8 cellular contexts compared by ENCODE assay signal in genomic region chr19:18915639-18916038, GRCh38. TPM values are rescaled to one million over a fixed set of nuclear protein-coding genes. Genes with fewer than 3 reads are reported as not detected.
A peak's percentile ranks its signal among the peaks of the same experiment; 100 is the strongest.
DNase-seq lines count a peak whose midpoint lies in the region; ATAC-seq and TF ChIP-seq lines count a peak whose summit lies in the region.

No MANE protein-coding gene starts in this region.

- no peak overlapping the region for H3K27ac ChIP-seq in colonic mucosa
- H3K27ac ChIP-seq in neural cell (ENCODE audit: low read length): no peak overlapping the region

- peaks cover 32% of the 10 kb centered on the region for H3K79me2 ChIP-seq in neural cell (replicated peaks; ENCODE audit: insufficient read depth, low read length)

- no peak for TF ChIP-seq EP300 in neural cell (conservative IDR thresholded peaks at IDR 0.05; ENCODE audit: poor library complexity, severe bottlenecking)

- peak; percentile 78 for DNase-seq in BE2C
- DNase-seq in GM13977 (ENCODE audit: low spot score): no peak
- DNase-seq in RPMI7951 (ENCODE audit: low read depth): peak; percentile 51
- peak; percentile 51 for DNase-seq in colonic mucosa
- DNase-seq in sciatic nerve (ENCODE audit: low spot score): no peak

- intact Hi-C loops in colonic mucosa (cut with DNase I): no loop called here
- intact Hi-C loops in sciatic nerve (cut with DNase I): no loop called here

- H3K4me1 ChIP-seq in BE2C (peaks cover 3% of the 10 kb centered on the region; the same call in 1 of the 2 replicates), colonic mucosa (peaks cover 14% of the 10 kb centered on the region)

- H3K9ac ChIP-seq in colonic mucosa (ENCODE audit: low read depth in 2 of 2, low read length in 2 of 2): no peak overlapping the region
- no peak overlapping the region for H3K9ac ChIP-seq in neural cell (ENCODE audit: low read length)

- no peaks in the 10 kb centered on the region for H3F3A ChIP-seq in neural cell (ENCODE audit: insufficient read depth, low read length, poor library complexity, severe bottlenecking)

- H3K36me3 ChIP-seq in BE2C: no peaks in the 10 kb centered on the region; the same call in none of the 2 replicates
- no peaks in the 10 kb centered on the region for H3K36me3 ChIP-seq in colonic mucosa
- peaks cover 4% of the 10 kb centered on the region for H3K36me3 ChIP-seq in neural cell (ENCODE audit: insufficient read depth, low read length)

- in situ Hi-C loops in GM13977 (cut with MboI; ENCODE audit: low pct_unique_long_range_greater_than_20kb, low sequenced_read_pairs, unreplicated experiment): no loop called here

- no peaks in the 10 kb centered on the region for H3K27me3 ChIP-seq in BE2C
- H3K27me3 ChIP-seq in colonic mucosa: no peaks in the 10 kb centered on the region
- no peaks in the 10 kb centered on the region for H3K27me3 ChIP-seq in neural cell (ENCODE audit: insufficient read depth, low read depth, low read length)

- ATAC-seq in GM18502 (IDR thresholded peaks at IDR 0.05; ENCODE audit: poor library complexity, unreplicated experiment): no peak
- ATAC-seq in GM21619 (IDR thresholded peaks at IDR 0.05; ENCODE audit: unreplicated experiment): no peak
- ATAC-seq in sciatic nerve: no peak

- no peaks in the 10 kb centered on the region for H4K20me1 ChIP-seq in neural cell (ENCODE audit: insufficient read depth)

- H3K4me3 ChIP-seq in BE2C (ENCODE audit: low read depth, low read length) (no peak overlapping the region), colonic mucosa (no peak overlapping the region), neural cell (ENCODE audit: low read length) (no peak overlapping the region)

- TF ChIP-seq RAD21 in neural cell (conservative IDR thresholded peaks at IDR 0.05): peak; percentile 55

- H3K9me3 ChIP-seq in BE2C (no peaks in the 10 kb centered on the region), colonic mucosa (no peaks in the 10 kb centered on the region), neural cell (ENCODE audit: low read length) (no peaks in the 10 kb centered on the region)

- H3K4me2 ChIP-seq in neural cell (ENCODE audit: low read length): no peak overlapping the region

- no peak overlapping the region for H2AFZ ChIP-seq in neural cell (ENCODE audit: low read depth, low read length)

- TF ChIP-seq CTCF in BE2C (IDR thresholded peaks at IDR 0.05; ENCODE audit: low read depth, low read length): peak; percentile 73
- peak; percentile 34 for TF ChIP-seq CTCF in GM13977 (IDR thresholded peaks at IDR 0.05; ENCODE audit: extremely low read depth, insufficient read depth, missing control alignments)
- no peak for TF ChIP-seq CTCF in colonic mucosa (IDR thresholded peaks at IDR 0.05)
- TF ChIP-seq CTCF in neural cell (IDR thresholded peaks at IDR 0.05; ENCODE audit: poor library complexity, severe bottlenecking): peak; percentile 52

- H3K9me2 ChIP-seq in neural cell (ENCODE audit: insufficient read depth, low read length): no peaks in the 10 kb centered on the region

TF ChIP-seq in neural cell, 6 proteins besides CTCF, POLR2A, EP300 and RAD21:
- TF ChIP-seq POLR2AphosphoS5 (IDR thresholded peaks at IDR 0.05) (no peak), TAF1 (IDR thresholded peaks at IDR 0.05; ENCODE audit: low read depth) (no peak), EZH2 (IDR thresholded peaks at IDR 0.05; ENCODE audit: borderline replicate concordance, insufficient read depth, low read length, poor library complexity, severe bottlenecking) (no peak), SMC3 (conservative IDR thresholded peaks at IDR 0.05; ENCODE audit: poor library complexity) (peak; percentile 27), MXI1 (conservative IDR thresholded peaks at IDR 0.05; ENCODE audit: poor library complexity, severe bottlenecking) (no peak)

RNA-seq across cellular contexts. Expression of gene COPE, which starts 3.5 kb away (rescaled TPM):
- 283 TPM for polyA plus RNA-seq in BE2C (2012; ENCODE audit: insufficient read depth, insufficient read length, low read depth)
- total RNA-seq in RPMI7951 (2014; rRNA removed; shearing (Covaris generic)): 324 and 407 TPM in 2 replicates
- total RNA-seq in colonic mucosa: 100 to 1,000 TPM; 218 to 295 TPM
- 397 and 419 TPM in 2 replicates for polyA plus RNA-seq in neural cell
- polyA minus RNA-seq in neural cell: 168 TPM in 2 replicates
- 104 TPM for total RNA-seq in sciatic nerve

RNA-seq across cellular contexts. Expression of gene DDX49, which starts 3.9 kb away (rescaled TPM):
- polyA plus RNA-seq in BE2C (2012; ENCODE audit: insufficient read depth, insufficient read length, low read depth): 366 TPM
- total RNA-seq in RPMI7951 (2014; rRNA removed; shearing (Covaris generic)): 47.5 and 55.9 TPM in 2 replicates
- 10 to 100 TPM; 31.1 to 57.8 TPM for total RNA-seq in colonic mucosa
- 90.7 and 122 TPM in 2 replicates for polyA plus RNA-seq in neural cell
- 65.4 and 71.6 TPM in 2 replicates for polyA minus RNA-seq in neural cell
- 24.0 TPM for total RNA-seq in sciatic nerve

RNA-seq across cellular contexts. Expression of gene CERS1, which starts 19.7 kb away (rescaled TPM):
- polyA plus RNA-seq in BE2C (2012; ENCODE audit: insufficient read depth, insufficient read length, low read depth): 32.5 TPM
- total RNA-seq in RPMI7951 (2014; rRNA removed; shearing (Covaris generic)): 0.12 and 1.4 TPM in 2 replicates
- total RNA-seq in colonic mucosa (under 1 TPM; 0.15 to 0.58 TPM), sciatic nerve (19.7 TPM)
- polyA plus RNA-seq in neural cell: 19.1 and 21.7 TPM in 2 replicates
- 21.2 and 26.3 TPM in 2 replicates for polyA minus RNA-seq in neural cell

RNA-seq across cellular contexts. Expression of gene HOMER3, which starts 25.4 kb away (rescaled TPM):
- polyA plus RNA-seq in BE2C (2012; ENCODE audit: insufficient read depth, insufficient read length, low read depth): 3.1 TPM
- 53.2 and 74.2 TPM in 2 replicates for total RNA-seq in RPMI7951 (2014; rRNA removed; shearing (Covaris generic))
- total RNA-seq in colonic mucosa: 1 to 10 TPM; 1.9 to 5.3 TPM
- 83.6 and 87.7 TPM in 2 replicates for polyA plus RNA-seq in neural cell
- polyA minus RNA-seq in neural cell: 26.2 and 33.8 TPM in 2 replicates
- total RNA-seq in sciatic nerve: 23.1 TPM

Comparison
In these comparisons a context has a peak if more than half of its experiments do, and no peak if none do; other contexts are left out.
1. DNase-seq: peak in BE2C (single experiment), RPMI7951 (single experiment) and colonic mucosa (single experiment); none in GM13977 (single experiment) and sciatic nerve (single experiment).